16 cellular contexts compared by ENCODE assay signal in genomic region chr2:230665263-230665691, GRCh38. TPM values are rescaled to one million over a fixed set of nuclear protein-coding genes. Genes with fewer than 3 reads are reported as not detected.
DNase-seq lines count a peak whose midpoint lies in the region; ATAC-seq and TF ChIP-seq lines count a peak whose summit lies in the region.
"Had no signal": no experiment of that assay in that cellular context is flagged by ENCODE, and none has a peak within 500 bp of the region (broad histone marks: within the 10 kb centered on the region; RNA-seq: fewer than 3 reads in every experiment).

No MANE protein-coding gene starts in this region.

- peaks cover 2% of the 10 kb centered on the region for H3K9me3 Mint-ChIP-seq in activated CD4-positive, alpha-beta T cell treated with anti-CD3 and anti-CD28 coated beads for 36 hours (ENCODE audit: low read depth)
- H3K9me3 Mint-ChIP-seq in activated T-helper 2 cell treated with anti-CD3 and anti-CD28 coated beads, Interferon-gamma antibody, Interleukin-2, Interleukin-4, amounts not matched to agents 10 μg/mL and 5 μg/mL and 100 μg/mL, durations not matched to agents 14 hours and 24 hours and 36 hours = no peaks in the 10 kb centered on the region
- no peaks in the 10 kb centered on the region for H3K9me3 Mint-ChIP-seq in nephron progenitor cell

- DNase-seq in activated CD4-positive, alpha-beta T cell treated with anti-CD3 and anti-CD28 coated beads for 36 hours = peak; percentile 45
- no peak for DNase-seq in activated CD4-positive, alpha-beta T cell treated with anti-CD3 and anti-CD28 coated beads, Interleukin-2, amount 50 U/mL, for 1 hour
- DNase-seq in IMR-90 (no peak), neuronal stem cell (ENCODE audit: low spot score) (no peak), brain microvascular endothelial cell (no peak), nephron progenitor cell (no peak)
- no peak for DNase-seq in activated T-helper 2 cell treated with anti-CD3 and anti-CD28 coated beads, Interferon-gamma antibody, Interleukin-2, Interleukin-4, amounts not matched to agents 10 μg/mL and 5 μg/mL and 100 μg/mL, durations not matched to agents 14 hours and 24 hours and 36 hours (ENCODE audit: low spot score)
- no peak for DNase-seq in effector CD8-positive, alpha-beta T cell (lab: John Stamatoyannopoulos, UW)
- DNase-seq: 8988T, NCI-H1436 treated with DMSO at 0.1 percent for 48 hours, NCI-H510A treated with DMSO at 0.1 percent for 48 hours, nucleus accumbens, Peyer's patch, tibial artery had no signal

- intact Hi-C loops in activated CD4-positive, alpha-beta T cell treated with anti-CD3 and anti-CD28 coated beads for 36 hours (cut with DNase I, micrococcal nuclease) = no loop called here
- intact Hi-C loops in IMR-90 (cut with micrococcal nuclease) = loop anchor here (10.0 kb wide), 1 partner anchor 820 kb away; no protein-coding TSS in a partner anchor
- intact Hi-C loops in activated T-helper 2 cell treated with anti-CD3 and anti-CD28 coated beads, Interferon-gamma antibody, Interleukin-2, Interleukin-4, amounts not matched to agents 10 μg/mL and 5 μg/mL and 100 μg/mL, durations not matched to agents 14 hours and 24 hours and 36 hours (cut with micrococcal nuclease) = no loop called here

- no peak overlapping the region for H3K4me3 ChIP-seq in IMR-90 (ENCODE audit: insufficient read depth, low read depth, low read length)
- H3K4me3 ChIP-seq in neuronal stem cell (ENCODE audit: low read length in 2 of 2) = no peak overlapping the region
- H3K4me3 ChIP-seq in brain microvascular endothelial cell (ENCODE audit: low read depth, low read length) = no peak overlapping the region
- H3K4me3 ChIP-seq: ascending aorta, Peyer's patch, smooth muscle cell, tibial artery had no signal

- H3K79me1 ChIP-seq in IMR-90 (ENCODE audit: low read depth in 1 of 2, low read length in 2 of 2) (peaks cover 0 to 5% of the 10 kb centered on the region in 2 experiments; a peak in 1 of 4 replicates), neuronal stem cell (ENCODE audit: low read depth, low read length) (no peaks in the 10 kb centered on the region)

- H3K18ac ChIP-seq in IMR-90 (ENCODE audit: low read depth, low read length) = no peak overlapping the region
- H3K18ac ChIP-seq in neuronal stem cell (ENCODE audit: low read length) = peak overlapping the region; percentile 46

- no peaks in the 10 kb centered on the region for H3K27me3 Mint-ChIP-seq in activated CD4-positive, alpha-beta T cell treated with anti-CD3 and anti-CD28 coated beads for 36 hours
- H3K27me3 Mint-ChIP-seq in activated T-helper 2 cell treated with anti-CD3 and anti-CD28 coated beads, Interferon-gamma antibody, Interleukin-2, Interleukin-4, amounts not matched to agents 10 μg/mL and 5 μg/mL and 100 μg/mL, durations not matched to agents 14 hours and 24 hours and 36 hours (ENCODE audit: low read depth) = no peaks in the 10 kb centered on the region
- H3K27me3 Mint-ChIP-seq in nephron progenitor cell (ENCODE audit: low read depth, poor library complexity) = no peaks in the 10 kb centered on the region

- no peak overlapping the region for H4K91ac ChIP-seq in IMR-90 (ENCODE audit: insufficient read depth, low read depth, low read length)
- H4K91ac ChIP-seq in neuronal stem cell (ENCODE audit: low read depth, low read length, poor library complexity) = no peak overlapping the region

- H3K27me3 ChIP-seq in IMR-90 (ENCODE audit: control insufficient read depth, insufficient read depth, low read length) (no peaks in the 10 kb centered on the region), neuronal stem cell (ENCODE audit: control insufficient read depth in 3 of 3, insufficient read depth in 3 of 3, low read depth in 1 of 3, low read length in 3 of 3) (peaks cover 0 to 69% (median 0%) of the 10 kb centered on the region in 3 experiments), brain microvascular endothelial cell (replicated peaks) (no peaks in the 10 kb centered on the region)
- H3K27me3 ChIP-seq: ascending aorta, Peyer's patch, tibial artery had no signal

- H3K4me2 ChIP-seq in IMR-90 (ENCODE audit: low read depth, low read length) (no peak overlapping the region), neuronal stem cell (ENCODE audit: insufficient read depth, low read length, poor library complexity, severe bottlenecking) (no peak overlapping the region)
- H3K4me2 ChIP-seq: smooth muscle cell had no signal

- H2BK5ac ChIP-seq in IMR-90 (ENCODE audit: low read depth, low read length, poor library complexity, severe bottlenecking) = no peak overlapping the region
- no peak overlapping the region for H2BK5ac ChIP-seq in neuronal stem cell (ENCODE audit: low read length)

- H2AFZ ChIP-seq in IMR-90 (replicated peaks; ENCODE audit: low read length, poor library complexity) = peak overlapping the region; percentile 52
- H2AFZ ChIP-seq in neuronal stem cell (ENCODE audit: low read length) = no peak overlapping the region

- H2BK20ac ChIP-seq in IMR-90 (ENCODE audit: low read depth, low read length) = no peak overlapping the region

- H3K56ac ChIP-seq in IMR-90 (ENCODE audit: extremely low read depth, insufficient read depth, low read length) = no peak overlapping the region

- peak overlapping the region; percentile 45; the same call in 1 of the 2 replicates for H2BK120ac ChIP-seq in IMR-90 (ENCODE audit: low read depth, low read length)
- H2BK120ac ChIP-seq in neuronal stem cell (ENCODE audit: low read depth, low read length) = no peak overlapping the region

- WGBS in IMR-90 (ENCODE audit: extremely low coverage in 2 of 2, insufficient read length in 1 of 2), 2 experiments = 100% methylated on average over 3 of the region's 8 CpGs; no CpG with 5 or more reads in 1 of the 2 experiments
- WGBS in neuronal stem cell (ENCODE audit: extremely low coverage in 2 of 2, insufficient read length in 2 of 2, insufficient replicate concordance in 1 of 2), 2 donors = no CpG with 5 or more reads among the region's 8 CpGs

- TF ChIP-seq CTCF in IMR-90 (conservative IDR thresholded peaks at IDR 0.05; ENCODE audit: low read depth, low read length) (no peak), brain microvascular endothelial cell (IDR thresholded peaks at IDR 0.05; ENCODE audit: low read depth, low read length, missing control alignments) (no peak), nephron progenitor cell (IDR thresholded peaks at IDR 0.05) (no peak)

- H3K9me3 ChIP-seq in IMR-90 (ENCODE audit: control insufficient read depth, insufficient read depth, low read length) (no peaks in the 10 kb centered on the region), neuronal stem cell (replicated peaks in 1 of 2; ENCODE audit: control insufficient read depth in 2 of 2, insufficient read depth in 1 of 2, low read depth in 1 of 2, low read length in 2 of 2) (no peaks in the 10 kb centered on the region)
- H3K9me3 ChIP-seq: ascending aorta, Peyer's patch, tibial artery had no signal

- H2BK12ac ChIP-seq in neuronal stem cell (ENCODE audit: low read length) = no peak overlapping the region

- H3K4me1 ChIP-seq in IMR-90 (ENCODE audit: control insufficient read depth, insufficient read depth, low read length) (peaks cover 26% of the 10 kb centered on the region), neuronal stem cell (ENCODE audit: control insufficient read depth in 2 of 2, insufficient read depth in 1 of 2, low read depth in 1 of 2, low read length in 2 of 2) (peaks cover 0 to 14% of the 10 kb centered on the region in 2 donors)
- H3K4me1 ChIP-seq: ascending aorta, tibial artery had no signal

- H4K8ac ChIP-seq in IMR-90 (ENCODE audit: low read depth in 2 of 2, low read length in 2 of 2) = no peak overlapping the region
- H4K8ac ChIP-seq in neuronal stem cell (ENCODE audit: low read depth, low read length) = no peak overlapping the region

- TF ChIP-seq RAD21 in IMR-90 (IDR thresholded peaks at IDR 0.05; ENCODE audit: low read length) = no peak

- peak overlapping the region; percentile 97 for H3K27ac Mint-ChIP-seq in activated CD4-positive, alpha-beta T cell treated with anti-CD3 and anti-CD28 coated beads for 36 hours
- peak overlapping the region; percentile 99 for H3K27ac Mint-ChIP-seq in activated T-helper 2 cell treated with anti-CD3 and anti-CD28 coated beads, Interferon-gamma antibody, Interleukin-2, Interleukin-4, amounts not matched to agents 10 μg/mL and 5 μg/mL and 100 μg/mL, durations not matched to agents 14 hours and 24 hours and 36 hours
- H3K27ac Mint-ChIP-seq in nephron progenitor cell = no peak overlapping the region

- no peak for ATAC-seq in activated CD4-positive, alpha-beta T cell treated with anti-CD3 and anti-CD28 coated beads for 36 hours
- no peak for ATAC-seq in IMR-90 (ENCODE audit: low read depth)

- H3K4ac ChIP-seq in IMR-90 (ENCODE audit: low read depth, low read length) (peak overlapping the region; percentile 45), neuronal stem cell (ENCODE audit: low read length) (no peak overlapping the region)

- dilution Hi-C loops in IMR-90 (cut with HindIII; ENCODE audit: low sequenced_read_pairs, unreplicated experiment) = no loop called here

- H3K4me1 Mint-ChIP-seq in activated CD4-positive, alpha-beta T cell treated with anti-CD3 and anti-CD28 coated beads for 36 hours = peaks cover 93% of the 10 kb centered on the region
- H3K4me1 Mint-ChIP-seq in activated T-helper 2 cell treated with anti-CD3 and anti-CD28 coated beads, Interferon-gamma antibody, Interleukin-2, Interleukin-4, amounts not matched to agents 10 μg/mL and 5 μg/mL and 100 μg/mL, durations not matched to agents 14 hours and 24 hours and 36 hours (ENCODE audit: low read depth) = peaks cover 91% of the 10 kb centered on the region
- H3K4me1 Mint-ChIP-seq in nephron progenitor cell = peaks cover 54% of the 10 kb centered on the region

- no peak for TF ChIP-seq POLR2A in IMR-90 (IDR thresholded peaks at IDR 0.05; ENCODE audit: low read depth, low read length)

- no peak overlapping the region for H4K5ac ChIP-seq in IMR-90 (ENCODE audit: low read depth, low read length)

- H3K36me3 ChIP-seq in IMR-90 (ENCODE audit: control insufficient read depth, insufficient read depth, low read length) (no peaks in the 10 kb centered on the region), neuronal stem cell (replicated peaks in 1 of 2; ENCODE audit: control insufficient read depth in 2 of 2, insufficient read depth in 2 of 2, low read length in 2 of 2) (no peaks in the 10 kb centered on the region), brain microvascular endothelial cell (replicated peaks) (no peaks in the 10 kb centered on the region)
- H3K36me3 ChIP-seq: ascending aorta, Peyer's patch, tibial artery had no signal

- peak overlapping the region; percentile 19 for H3K4me3 Mint-ChIP-seq in activated CD4-positive, alpha-beta T cell treated with anti-CD3 and anti-CD28 coated beads for 36 hours
- no peak overlapping the region for H3K4me3 Mint-ChIP-seq in activated T-helper 2 cell treated with anti-CD3 and anti-CD28 coated beads, Interferon-gamma antibody, Interleukin-2, Interleukin-4, amounts not matched to agents 10 μg/mL and 5 μg/mL and 100 μg/mL, durations not matched to agents 14 hours and 24 hours and 36 hours (ENCODE audit: low read depth)
- no peak overlapping the region for H3K4me3 Mint-ChIP-seq in nephron progenitor cell

- H3K36me3 Mint-ChIP-seq in activated CD4-positive, alpha-beta T cell treated with anti-CD3 and anti-CD28 coated beads for 36 hours (ENCODE audit: low read depth) = peaks cover 1% of the 10 kb centered on the region
- H3K36me3 Mint-ChIP-seq in activated T-helper 2 cell treated with anti-CD3 and anti-CD28 coated beads, Interferon-gamma antibody, Interleukin-2, Interleukin-4, amounts not matched to agents 10 μg/mL and 5 μg/mL and 100 μg/mL, durations not matched to agents 14 hours and 24 hours and 36 hours (ENCODE audit: low read depth) = no peaks in the 10 kb centered on the region
- no peaks in the 10 kb centered on the region for H3K36me3 Mint-ChIP-seq in nephron progenitor cell (ENCODE audit: low read depth)

- H2AK9ac ChIP-seq in IMR-90 (replicated peaks; ENCODE audit: low read depth, low read length, poor library complexity) = peak overlapping the region; percentile 30

- H3K9ac ChIP-seq in IMR-90 (ENCODE audit: low read depth, low read length) (no peak overlapping the region), neuronal stem cell (ENCODE audit: low read depth, low read length, poor library complexity) (no peak overlapping the region)

- H3K23ac ChIP-seq in IMR-90 (ENCODE audit: low read depth, low read length) = no peak overlapping the region
- no peak overlapping the region for H3K23ac ChIP-seq in neuronal stem cell (ENCODE audit: low read depth, low read length, poor library complexity)

- peak overlapping the region; percentile 43; the same call in 1 of the 2 replicates for H2AK5ac ChIP-seq in IMR-90 (ENCODE audit: low read depth, low read length)
- H2AK5ac ChIP-seq in neuronal stem cell (ENCODE audit: low read depth, low read length) = no peak overlapping the region

- POLR2A ChIA-PET in activated CD4-positive, alpha-beta T cell treated with anti-CD3 and anti-CD28 coated beads for 36 hours (lab: Charles Lee) = interaction anchor here (0.6 kb wide), 1 partner anchor 410 kb away, joined by 3 read pairs; no protein-coding TSS in a partner anchor
- POLR2A ChIA-PET in IMR-90 (lab: Charles Lee; ENCODE audit: unreplicated experiment) = no interaction called here

- H3K14ac ChIP-seq in IMR-90 (replicated peaks; ENCODE audit: low read depth, low read length) (no peak overlapping the region), neuronal stem cell (ENCODE audit: low read length) (no peak overlapping the region)

- H2BK15ac ChIP-seq in IMR-90 (ENCODE audit: low read depth, low read length) (0 out of 3 replicates have a peak overlapping the region, but pooled peaks have one; percentile 50), neuronal stem cell (ENCODE audit: low read length) (no peak overlapping the region)

- in situ Hi-C loops in IMR-90 (cut with MboI; ENCODE audit: low sequenced_read_pairs) (no loop called here), brain microvascular endothelial cell (cut with HindIII; ENCODE audit: low pct_ligation_motif_present, low sequenced_read_pairs) (no loop called here)

- H4K20me1 ChIP-seq in IMR-90 (ENCODE audit: insufficient read depth, low read length) = no peaks in the 10 kb centered on the region

- peaks cover 26% of the 10 kb centered on the region for H3K9me1 ChIP-seq in IMR-90 (ENCODE audit: insufficient read depth, low read length)

- H3K27ac ChIP-seq in IMR-90 (ENCODE audit: insufficient read depth, low read length) = no peak overlapping the region
- no peak overlapping the region for H3K27ac ChIP-seq in neuronal stem cell (replicated peaks; ENCODE audit: low read length)
- no peak overlapping the region for H3K27ac ChIP-seq in brain microvascular endothelial cell
- H3K27ac ChIP-seq: ascending aorta, Peyer's patch, tibial artery had no signal

- CTCF ChIA-PET in activated CD4-positive, alpha-beta T cell treated with anti-CD3 and anti-CD28 coated beads for 36 hours (lab: Charles Lee) = interaction anchor here (1.8 kb wide), 1 partner anchor 20 kb away, joined by 7 read pairs; no protein-coding TSS in a partner anchor
- CTCF ChIA-PET in IMR-90 (lab: Yijun Ruan, JAX) = no interaction called here

- BruUV-seq in IMR-90 (replicated peaks; lab: Mats Ljungman, UMichigan) = no TSS peak

RNA-seq across cellular contexts. Expression of gene CAB39, which starts 47.4 kb away (rescaled TPM):
- 100 to 1,000 TPM; 122 to 148 TPM for total RNA-seq in activated CD4-positive, alpha-beta T cell treated with anti-CD3 and anti-CD28 coated beads for 36 hours
- total RNA-seq in IMR-90 (2012; rRNA removed) = 71.7 and 95.3 TPM in 2 replicates
- 31.3 and 38.2 TPM in 2 replicates for polyA plus RNA-seq in IMR-90 (2012; rRNA removed)
- polyA plus RNA-seq in IMR-90 (2012; cell fraction: cytosol; rRNA removed) = 5.8 and 13.0 TPM in 2 replicates
- polyA plus RNA-seq in IMR-90 (2012; cell fraction: nucleus; rRNA removed; ENCODE audit: low replicate concordance) = 6.4 and 42.5 TPM in 2 replicates
- total RNA-seq in activated T-helper 2 cell treated with anti-CD3 and anti-CD28 coated beads, Interferon-gamma antibody, Interleukin-2, Interleukin-4, amounts not matched to agents 10 μg/mL and 5 μg/mL and 100 μg/mL, durations not matched to agents 14 hours and 24 hours and 36 hours = 173 and 176 TPM in 2 replicates
- 26.9 TPM for polyA plus RNA-seq in neuronal stem cell (2013, experiment 1 of 2)
- 26.4 TPM for polyA plus RNA-seq in neuronal stem cell (2013, experiment 2 of 2)
